17 cellular contexts compared by ENCODE assay signal in the genomic region with DNA sequence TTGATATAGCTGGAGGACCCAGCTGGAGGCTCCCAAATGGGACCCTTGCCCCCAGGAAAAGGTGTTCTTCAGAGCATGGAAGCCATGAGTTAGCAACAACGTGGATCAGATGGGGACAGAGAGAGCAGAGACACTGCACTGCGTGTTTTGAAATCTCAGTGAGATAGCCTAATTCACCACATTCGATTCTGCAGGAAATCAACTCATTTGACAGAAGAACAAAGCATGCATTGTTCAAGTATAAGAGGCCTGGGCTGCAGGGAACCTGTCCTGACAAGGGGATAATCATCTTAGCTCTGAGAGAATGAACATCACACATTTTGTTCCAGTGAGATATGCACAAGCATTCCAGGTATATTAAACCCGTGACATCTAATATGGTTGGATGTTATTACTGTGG.
DNase-seq lines count a peak whose midpoint lies in the region; ATAC-seq and TF ChIP-seq lines count a peak whose summit lies in the region.
"Had no signal": no experiment of that assay in that cellular context is flagged by ENCODE, and none has a peak within 500 bp of the region (broad histone marks: within the 10 kb centered on the region; RNA-seq: fewer than 3 reads in every experiment).

No MANE protein-coding gene starts in this region.

- DNase-seq in DND-41 (no peak), MM.1S (no peak), NCI-H345 (lab: John Stamatoyannopoulos, UW) (no peak), tibial artery (no peak), smooth muscle cell (lab: John Stamatoyannopoulos, UW; ENCODE audit: unreplicated experiment) (no peak)
- DNase-seq: DMS153, Karpas-422, MG63, NCI-H1694 treated with DMSO at 0.1 percent for 48 hours, NCI-H2081, NCI-H2171 treated with DMSO at 0.1 percent for 48 hours, NCI-H524, NCI-H748 treated with DMSO at 0.1 percent for 48 hours, PC-3, SJCRH30 had no signal

- H3K9me2 ChIP-seq in MM.1S (replicated peaks; ENCODE audit: insufficient read depth, low read length) (no peaks in the 10 kb centered on the region), neural cell (ENCODE audit: insufficient read depth, low read length) (no peaks in the 10 kb centered on the region)

- H3K79me2 ChIP-seq in DND-41 (ENCODE audit: insufficient read depth, low read length), result no peaks in the 10 kb centered on the region; the same call in 1 of the 2 replicates
- H3K79me2 ChIP-seq in MM.1S (ENCODE audit: low read length), result no peaks in the 10 kb centered on the region
- H3K79me2 ChIP-seq in neural cell (replicated peaks; ENCODE audit: insufficient read depth, low read length), result no peaks in the 10 kb centered on the region
- no peaks in the 10 kb centered on the region for H3K79me2 ChIP-seq in smooth muscle cell (ENCODE audit: low read depth)

- no peaks in the 10 kb centered on the region for H4K20me1 ChIP-seq in BLaER1 treated with 17β-estradiol and CSF1 and Interleukin-3, amounts not matched to agents 10 nM and 100 nM
- no peaks in the 10 kb centered on the region for H4K20me1 ChIP-seq in DND-41 (ENCODE audit: insufficient read depth, low read length)
- no peaks in the 10 kb centered on the region for H4K20me1 ChIP-seq in MM.1S (ENCODE audit: insufficient read depth, low read length)
- no peaks in the 10 kb centered on the region for H4K20me1 ChIP-seq in neural cell (ENCODE audit: insufficient read depth)
- no peaks in the 10 kb centered on the region for H4K20me1 ChIP-seq in smooth muscle cell (ENCODE audit: low read depth)

- H3K4me3 ChIP-seq in BLaER1 treated with 17β-estradiol and CSF1 and Interleukin-3, amounts not matched to agents 10 nM and 100 nM, result peak overlapping the region in 1 of 10 experiments; percentile 16; a peak in 2 of 20 replicates
- H3K4me3 ChIP-seq in DND-41 (ENCODE audit: low read depth in 1 of 2, low read length in 2 of 2), result peak overlapping the region in 1 of 2 experiments; percentile 10; a peak in 1 of 4 replicates
- no peak overlapping the region for H3K4me3 ChIP-seq in MM.1S (ENCODE audit: low read length)
- H3K4me3 ChIP-seq in neural cell (ENCODE audit: low read length), result peak overlapping the region; percentile 16
- H3K4me3 ChIP-seq in tibial artery, result no peak overlapping the region
- no peak overlapping the region for H3K4me3 ChIP-seq in smooth muscle cell
- H3K4me3 ChIP-seq: MG63, SJCRH30 had no signal

- peak overlapping the region; percentile 17 to 88 (median 76) for H3K4me2 ChIP-seq in BLaER1 treated with 17β-estradiol and CSF1 and Interleukin-3, amounts not matched to agents 10 nM and 100 nM
- H3K4me2 ChIP-seq in DND-41 (ENCODE audit: insufficient read depth, low read length) (peak overlapping the region; percentile 45), MM.1S (ENCODE audit: low read depth, low read length) (peak overlapping the region; percentile 21; the same call in 1 of the 2 replicates), neural cell (ENCODE audit: low read length) (no peak overlapping the region), smooth muscle cell (no peak overlapping the region)

- H3K36me3 ChIP-seq in BLaER1 treated with 17β-estradiol and CSF1 and Interleukin-3, amounts not matched to agents 10 nM and 100 nM, result no peaks in the 10 kb centered on the region
- H3K36me3 ChIP-seq in DND-41 (ENCODE audit: insufficient read depth, low read length), result peaks cover 16% of the 10 kb centered on the region
- no peaks in the 10 kb centered on the region for H3K36me3 ChIP-seq in MM.1S (replicated peaks; ENCODE audit: insufficient read depth, low read length)
- no peaks in the 10 kb centered on the region for H3K36me3 ChIP-seq in neural cell (ENCODE audit: insufficient read depth, low read length)
- H3K36me3 ChIP-seq in tibial artery, result no peaks in the 10 kb centered on the region
- no peaks in the 10 kb centered on the region for H3K36me3 ChIP-seq in smooth muscle cell (ENCODE audit: low read depth)
- H3K36me3 ChIP-seq: MG63, SJCRH30 had no signal

- H3K9me3 ChIP-seq in BLaER1 treated with 17β-estradiol and CSF1 and Interleukin-3, amounts not matched to agents 10 nM and 100 nM (replicated peaks in 1 of 11), result peaks cover 13 to 36% (median 29%) of the 10 kb centered on the region in 11 experiments
- H3K9me3 ChIP-seq in DND-41 (ENCODE audit: insufficient read depth, low read length, severe bottlenecking), result peaks cover 5% of the 10 kb centered on the region
- no peaks in the 10 kb centered on the region for H3K9me3 ChIP-seq in MM.1S (replicated peaks; ENCODE audit: insufficient read depth, low read length)
- H3K9me3 ChIP-seq in neural cell (ENCODE audit: low read length), result no peaks in the 10 kb centered on the region
- H3K9me3 ChIP-seq in tibial artery, result no peaks in the 10 kb centered on the region
- H3K9me3 ChIP-seq in smooth muscle cell (replicated peaks; ENCODE audit: low read depth), result no peaks in the 10 kb centered on the region
- H3K9me3 ChIP-seq: MG63, SJCRH30 had no signal

- peak; percentile 68 for TF ChIP-seq EP300 in neural cell (conservative IDR thresholded peaks at IDR 0.05; ENCODE audit: poor library complexity, severe bottlenecking)

- ATAC-seq in DND-41 (ENCODE audit: insufficient read depth, low read depth), result peak; percentile 50
- ATAC-seq: PC-3 had no signal

- TF ChIP-seq RAD21 in neural cell (conservative IDR thresholded peaks at IDR 0.05), result peak; percentile 28

- H3K27ac ChIP-seq in BLaER1 treated with 17β-estradiol and CSF1 and Interleukin-3, amounts not matched to agents 10 nM and 100 nM, result peak overlapping the region in 8 of 11 experiments; percentile 53 to 78 (median 70); a peak in 15 of 22 replicates
- H3K27ac ChIP-seq in DND-41 (ENCODE audit: low read length), result peak overlapping the region; percentile 85
- no peak overlapping the region for H3K27ac ChIP-seq in MM.1S (ENCODE audit: low read length)
- H3K27ac ChIP-seq in neural cell (ENCODE audit: low read length), result peak overlapping the region; percentile 82
- H3K27ac ChIP-seq in tibial artery, result no peak overlapping the region
- no peak overlapping the region for H3K27ac ChIP-seq in smooth muscle cell (ENCODE audit: low read depth)
- H3K27ac ChIP-seq: SJCRH30 had no signal

- WGBS in smooth muscle cell (ENCODE audit: low lambda C conversion rate), result 77% methylated on average over 4 of the region's 4 CpGs

- intact Hi-C loops in tibial artery (cut with DNase I; ENCODE audit: low total_unique reads), result no loop called here

- H3K27me3 ChIP-seq in BLaER1 treated with 17β-estradiol and CSF1 and Interleukin-3, amounts not matched to agents 10 nM and 100 nM, result no peaks in the 10 kb centered on the region
- H3K27me3 ChIP-seq in DND-41 (ENCODE audit: insufficient read depth, low read length, poor library complexity) (no peaks in the 10 kb centered on the region), MM.1S (replicated peaks; ENCODE audit: insufficient read depth, low read length) (no peaks in the 10 kb centered on the region), neural cell (ENCODE audit: insufficient read depth, low read depth, low read length) (no peaks in the 10 kb centered on the region), tibial artery (no peaks in the 10 kb centered on the region), smooth muscle cell (ENCODE audit: low read depth) (no peaks in the 10 kb centered on the region)
- H3K27me3 ChIP-seq: MG63 had no signal

- H3K9ac ChIP-seq in BLaER1 treated with 17β-estradiol and CSF1 and Interleukin-3, amounts not matched to agents 10 nM and 100 nM, result peak overlapping the region in 6 of 11 experiments; percentile 18 to 58 (median 42); a peak in 7 of 22 replicates
- H3K9ac ChIP-seq in DND-41 (ENCODE audit: low read depth, low read length) (peak overlapping the region; percentile 36; the same call in 1 of the 2 replicates), MM.1S (ENCODE audit: low read length) (no peak overlapping the region), neural cell (ENCODE audit: low read length) (peak overlapping the region; percentile 36), smooth muscle cell (ENCODE audit: low read depth) (no peak overlapping the region)

- H2AFZ ChIP-seq in DND-41 (ENCODE audit: low read depth, low read length) (no peak overlapping the region), MM.1S (ENCODE audit: low read length) (no peak overlapping the region), neural cell (ENCODE audit: low read depth, low read length) (no peak overlapping the region), smooth muscle cell (ENCODE audit: low read depth) (no peak overlapping the region)

- H3F3A ChIP-seq in MM.1S (ENCODE audit: insufficient read depth, low read length) (0 out of 2 replicates have a peak, but pooled peaks cover under 1% of the 10 kb centered on the region), neural cell (ENCODE audit: insufficient read depth, low read length, poor library complexity, severe bottlenecking) (no peaks in the 10 kb centered on the region), smooth muscle cell (ENCODE audit: low read depth) (no peaks in the 10 kb centered on the region)

- peaks cover 17 to 48% (median 40%) of the 10 kb centered on the region in 10 experiments for H3K4me1 ChIP-seq in BLaER1 treated with 17β-estradiol and CSF1 and Interleukin-3, amounts not matched to agents 10 nM and 100 nM
- peaks cover 30% of the 10 kb centered on the region for H3K4me1 ChIP-seq in DND-41 (ENCODE audit: insufficient read depth, low read length)
- H3K4me1 ChIP-seq in MM.1S (ENCODE audit: low read length), result peaks cover 26% of the 10 kb centered on the region
- H3K4me1 ChIP-seq in tibial artery, result no peaks in the 10 kb centered on the region
- H3K4me1 ChIP-seq in smooth muscle cell (ENCODE audit: low read depth), result no peaks in the 10 kb centered on the region

- TF ChIP-seq CTCF in DND-41 (IDR thresholded peaks at IDR 0.05; ENCODE audit: borderline replicate concordance, extremely low read depth, low read length, poor library complexity, severe bottlenecking) (no peak), MM.1S (IDR thresholded peaks at IDR 0.05; ENCODE audit: low read length) (no peak), neural cell (IDR thresholded peaks at IDR 0.05; ENCODE audit: poor library complexity, severe bottlenecking) (no peak), tibial artery (IDR thresholded peaks at IDR 0.05) (no peak), smooth muscle cell (IDR thresholded peaks at IDR 0.05; ENCODE audit: borderline replicate concordance, insufficient read depth, poor library complexity, severe bottlenecking) (no peak)

TF ChIP-seq in neural cell, 6 proteins besides CTCF, POLR2A, EP300 and RAD21:
- peak; percentile 46 for TF ChIP-seq POLR2AphosphoS5 (IDR thresholded peaks at IDR 0.05)
- TF ChIP-seq MXI1 (conservative IDR thresholded peaks at IDR 0.05; ENCODE audit: poor library complexity, severe bottlenecking), result peak; percentile 21
- no peak for TF ChIP-seq TAF1 (IDR thresholded peaks at IDR 0.05; ENCODE audit: low read depth)
- no peak for TF ChIP-seq SMC3 (conservative IDR thresholded peaks at IDR 0.05; ENCODE audit: poor library complexity)
TF ChIP-seq in neural cell: peak in this region for 2.

Comparison
In these comparisons a context has a peak if more than half of its experiments do, and no peak if none do; other contexts are left out.
1. H3K27ac ChIP-seq: peak in BLaER1 treated with 17β-estradiol and CSF1 and Interleukin-3, amounts not matched to agents 10 nM and 100 nM (8 of 11), DND-41 (single experiment) and neural cell (single experiment); none in MM.1S (single experiment), tibial artery (0 of 2) and smooth muscle cell (single experiment).
2. H3K4me2 ChIP-seq: peak in BLaER1 treated with 17β-estradiol and CSF1 and Interleukin-3, amounts not matched to agents 10 nM and 100 nM (11 of 11), DND-41 (single experiment) and MM.1S (single experiment); none in neural cell (single experiment) and smooth muscle cell (single experiment).
3. H3K9ac ChIP-seq: peak in BLaER1 treated with 17β-estradiol and CSF1 and Interleukin-3, amounts not matched to agents 10 nM and 100 nM (6 of 11), DND-41 (single experiment) and neural cell (single experiment); none in MM.1S (single experiment) and smooth muscle cell (single experiment).